Comparison of ENCODE assay signal across 8 cellular contexts in the genomic region with DNA sequence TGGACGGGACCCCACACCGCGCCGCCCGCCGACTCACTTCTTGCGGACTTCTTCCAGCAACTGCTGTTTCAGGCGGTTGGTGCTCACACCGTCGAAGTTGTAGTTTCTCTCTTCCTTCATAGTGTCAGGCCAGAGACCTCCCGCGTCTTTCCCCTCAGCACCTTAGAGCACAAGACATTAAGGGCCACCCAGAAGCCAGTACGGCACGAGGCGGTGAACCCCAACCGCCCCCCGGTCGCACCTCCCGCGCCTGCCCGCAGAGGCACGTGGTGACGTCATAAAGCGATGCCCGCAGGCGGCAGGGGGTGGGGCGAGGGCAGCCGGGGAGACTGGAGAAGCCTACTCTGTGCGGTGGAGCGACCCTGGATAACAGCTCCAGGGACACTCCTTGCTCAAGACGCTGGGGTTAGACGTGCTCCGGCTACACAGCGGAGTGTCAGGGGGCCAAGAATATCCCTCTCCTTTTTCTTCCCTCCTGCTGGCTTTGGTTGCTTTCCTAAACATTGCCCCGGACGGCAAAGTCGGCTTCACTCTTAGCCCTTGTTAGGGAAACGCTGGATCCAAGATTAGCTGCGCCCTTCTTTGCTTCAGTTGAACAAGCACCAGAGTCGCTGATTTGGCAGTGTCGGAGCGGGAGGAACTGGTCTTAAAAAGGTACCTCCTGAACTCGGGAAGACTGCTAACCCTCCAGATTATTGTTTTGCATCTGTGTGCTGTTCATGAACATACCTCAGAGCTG. TPM values are rescaled to one million over a fixed set of nuclear protein-coding genes. Genes with fewer than 3 reads are reported as not detected.
DNase-seq lines count a peak whose midpoint lies in the region; ATAC-seq lines count a peak whose summit lies in the region.

A gene (minus strand): TSS at position 215 of the 739 bp plus-strand sequence. CDS start 95 bp downstream, at position 120.

- DNase-seq in DMS53 treated with DMSO at 0.1 percent for 48 hours (lab: John Stamatoyannopoulos, UW; ENCODE audit: unreplicated experiment) (peak; percentile 47), NCI-H526 treated with DMSO at 0.1 percent for 48 hours (lab: John Stamatoyannopoulos, UW) (peak; percentile 73), lung microvascular endothelial cell (ENCODE audit: low read depth in 2 of 2) (peak; percentile 59 to 68), GM19238 (ENCODE audit: insufficient read length, low spot score) (no peak)
- peak; percentile 13 to 16 for DNase-seq in activated CD8-positive, alpha-beta memory T cell treated with anti-CD3 and anti-CD28 coated beads for 4 hours (ENCODE audit: low read depth in 2 of 2)
- DNase-seq in effector memory CD4-positive, alpha-beta T cell: peak; percentile 30 to 50 (median 43)
- DNase-seq in stimulated activated CD4-positive, alpha-beta T cell treated with anti-CD3 and anti-CD28 coated beads, TNF-alpha, amount 100 ng/mL, for 4 hours (ENCODE audit: low read depth in 3 of 3): peak; percentile 23 to 47 (median 31)

- H3K4me1 ChIP-seq in effector memory CD4-positive, alpha-beta T cell (ENCODE audit: control insufficient read depth, insufficient read depth, low read length, poor library complexity, severe bottlenecking): peaks cover 5% of the 10 kb centered on the region

- no peaks in the 10 kb centered on the region for H3K27me3 ChIP-seq in effector memory CD4-positive, alpha-beta T cell (replicated peaks; ENCODE audit: control insufficient read depth, insufficient read depth, low read length, poor library complexity, severe bottlenecking)

- H3K9me3 ChIP-seq in effector memory CD4-positive, alpha-beta T cell (ENCODE audit: control insufficient read depth, low read length): no peaks in the 10 kb centered on the region

- no peaks in the 10 kb centered on the region for H3K36me3 ChIP-seq in effector memory CD4-positive, alpha-beta T cell (ENCODE audit: control insufficient read depth, insufficient read depth, low read length)

- no peak within 1 kb of the TSS for H3K27ac ChIP-seq in effector memory CD4-positive, alpha-beta T cell (ENCODE audit: insufficient read depth, low read length, poor library complexity, severe bottlenecking)

- peak; percentile 77 for ATAC-seq in HG02588 (IDR thresholded peaks at IDR 0.05; ENCODE audit: unreplicated experiment)

- peak within 1 kb of the TSS; percentile 48 for H3K4me3 ChIP-seq in effector memory CD4-positive, alpha-beta T cell (ENCODE audit: insufficient read depth, low read depth, low read length, poor library complexity, severe bottlenecking)

RNA-seq across cellular contexts. Expression of the gene that starts here (rescaled TPM):
- 0.65 and 1.2 TPM in 2 replicates for total RNA-seq in lung microvascular endothelial cell
